Comparison of ENCODE assay signal across 1 cellular context in the genomic region with DNA sequence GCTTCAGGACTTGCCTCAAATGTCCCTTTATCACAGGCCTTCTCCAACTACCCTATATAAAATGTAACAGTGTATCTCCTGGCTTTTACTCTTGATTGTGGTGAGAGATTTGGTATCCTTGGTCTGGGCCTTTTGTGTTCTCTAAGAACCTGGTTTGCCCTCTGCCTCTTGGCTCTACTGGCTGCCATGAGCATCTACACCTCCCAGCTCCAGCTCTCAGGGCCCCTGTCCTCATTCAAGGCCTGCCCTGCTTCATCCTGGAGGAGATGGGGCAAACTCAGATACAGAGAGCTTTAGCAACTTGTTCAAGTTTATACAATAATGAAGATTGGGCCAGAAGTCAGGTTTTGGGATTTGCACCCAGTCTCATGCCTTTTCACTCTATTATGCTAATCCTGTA.
TF ChIP-seq lines count a peak whose summit lies in the region.

No MANE protein-coding gene starts in this region.

TF ChIP-seq in GM23338, 12 proteins besides CTCF, POLR2A, EP300 and RAD21 (continued from another document):
- TF ChIP-seq, protein P1, sequence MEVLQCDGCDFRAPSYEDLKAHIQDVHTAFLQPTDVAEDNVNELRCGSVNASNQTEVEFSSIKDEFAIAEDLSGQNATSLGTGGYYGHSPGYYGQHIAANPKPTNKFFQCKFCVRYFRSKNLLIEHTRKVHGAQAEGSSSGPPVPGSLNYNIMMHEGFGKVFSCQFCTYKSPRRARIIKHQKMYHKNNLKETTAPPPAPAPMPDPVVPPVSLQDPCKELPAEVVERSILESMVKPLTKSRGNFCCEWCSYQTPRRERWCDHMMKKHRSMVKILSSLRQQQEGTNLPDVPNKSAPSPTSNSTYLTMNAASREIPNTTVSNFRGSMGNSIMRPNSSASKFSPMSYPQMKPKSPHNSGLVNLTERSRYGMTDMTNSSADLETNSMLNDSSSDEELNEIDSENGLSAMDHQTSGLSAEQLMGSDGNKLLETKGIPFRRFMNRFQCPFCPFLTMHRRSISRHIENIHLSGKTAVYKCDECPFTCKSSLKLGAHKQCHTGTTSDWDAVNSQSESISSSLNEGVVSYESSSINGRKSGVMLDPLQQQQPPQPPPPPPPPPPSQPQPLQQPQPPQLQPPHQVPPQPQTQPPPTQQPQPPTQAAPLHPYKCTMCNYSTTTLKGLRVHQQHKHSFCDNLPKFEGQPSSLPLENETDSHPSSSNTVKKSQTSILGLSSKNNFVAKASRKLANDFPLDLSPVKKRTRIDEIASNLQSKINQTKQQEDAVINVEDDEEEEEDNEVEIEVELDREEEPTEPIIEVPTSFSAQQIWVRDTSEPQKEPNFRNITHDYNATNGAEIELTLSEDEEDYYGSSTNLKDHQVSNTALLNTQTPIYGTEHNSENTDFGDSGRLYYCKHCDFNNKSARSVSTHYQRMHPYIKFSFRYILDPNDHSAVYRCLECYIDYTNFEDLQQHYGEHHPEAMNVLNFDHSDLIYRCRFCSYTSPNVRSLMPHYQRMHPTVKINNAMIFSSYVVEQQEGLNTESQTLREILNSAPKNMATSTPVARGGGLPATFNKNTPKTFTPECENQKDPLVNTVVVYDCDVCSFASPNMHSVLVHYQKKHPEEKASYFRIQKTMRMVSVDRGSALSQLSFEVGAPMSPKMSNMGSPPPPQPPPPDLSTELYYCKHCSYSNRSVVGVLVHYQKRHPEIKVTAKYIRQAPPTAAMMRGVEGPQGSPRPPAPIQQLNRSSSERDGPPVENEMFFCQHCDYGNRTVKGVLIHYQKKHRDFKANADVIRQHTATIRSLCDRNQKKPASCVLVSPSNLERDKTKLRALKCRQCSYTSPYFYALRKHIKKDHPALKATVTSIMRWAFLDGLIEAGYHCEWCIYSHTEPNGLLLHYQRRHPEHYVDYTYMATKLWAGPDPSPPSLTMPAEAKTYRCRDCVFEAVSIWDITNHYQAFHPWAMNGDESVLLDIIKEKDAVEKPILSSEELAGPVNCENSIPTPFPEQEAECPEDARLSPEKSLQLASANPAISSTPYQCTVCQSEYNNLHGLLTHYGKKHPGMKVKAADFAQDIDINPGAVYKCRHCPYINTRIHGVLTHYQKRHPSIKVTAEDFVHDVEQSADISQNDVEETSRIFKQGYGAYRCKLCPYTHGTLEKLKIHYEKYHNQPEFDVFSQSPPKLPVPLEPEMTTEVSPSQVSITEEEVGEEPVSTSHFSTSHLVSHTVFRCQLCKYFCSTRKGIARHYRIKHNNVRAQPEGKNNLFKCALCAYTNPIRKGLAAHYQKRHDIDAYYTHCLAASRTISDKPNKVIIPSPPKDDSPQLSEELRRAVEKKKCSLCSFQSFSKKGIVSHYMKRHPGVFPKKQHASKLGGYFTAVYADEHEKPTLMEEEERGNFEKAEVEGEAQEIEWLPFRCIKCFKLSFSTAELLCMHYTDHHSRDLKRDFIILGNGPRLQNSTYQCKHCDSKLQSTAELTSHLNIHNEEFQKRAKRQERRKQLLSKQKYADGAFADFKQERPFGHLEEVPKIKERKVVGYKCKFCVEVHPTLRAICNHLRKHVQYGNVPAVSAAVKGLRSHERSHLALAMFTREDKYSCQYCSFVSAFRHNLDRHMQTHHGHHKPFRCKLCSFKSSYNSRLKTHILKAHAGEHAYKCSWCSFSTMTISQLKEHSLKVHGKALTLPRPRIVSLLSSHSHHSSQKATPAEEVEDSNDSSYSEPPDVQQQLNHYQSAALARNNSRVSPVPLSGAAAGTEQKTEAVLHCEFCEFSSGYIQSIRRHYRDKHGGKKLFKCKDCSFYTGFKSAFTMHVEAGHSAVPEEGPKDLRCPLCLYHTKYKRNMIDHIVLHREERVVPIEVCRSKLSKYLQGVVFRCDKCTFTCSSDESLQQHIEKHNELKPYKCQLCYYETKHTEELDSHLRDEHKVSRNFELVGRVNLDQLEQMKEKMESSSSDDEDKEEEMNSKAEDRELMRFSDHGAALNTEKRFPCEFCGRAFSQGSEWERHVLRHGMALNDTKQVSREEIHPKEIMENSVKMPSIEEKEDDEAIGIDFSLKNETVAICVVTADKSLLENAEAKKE (CRISPR knock-in tag; IDR thresholded peaks at IDR 0.05): no peak
- TF ChIP-seq EZH2phosphoT487 (IDR thresholded peaks at IDR 0.05; ENCODE audit: unreplicated experiment) (no peak), POLR2AphosphoS5 (IDR thresholded peaks at IDR 0.05; ENCODE audit: low read depth) (no peak), STAT1 (IDR thresholded peaks at IDR 0.05; ENCODE audit: unreplicated experiment) (no peak), EZH2 (IDR thresholded peaks at IDR 0.05; ENCODE audit: low read depth, unreplicated experiment) (no peak), ZNF114 (CRISPR knock-in tag; IDR thresholded peaks at IDR 0.05) (no peak), CREB1 (CRISPR knock-in tag; IDR thresholded peaks at IDR 0.05; ENCODE audit: low read depth) (no peak), ZNF331 (CRISPR knock-in tag; IDR thresholded peaks at IDR 0.05; ENCODE audit: low read depth) (no peak)
